8 cellular contexts compared by ENCODE assay signal in the genomic region with DNA sequence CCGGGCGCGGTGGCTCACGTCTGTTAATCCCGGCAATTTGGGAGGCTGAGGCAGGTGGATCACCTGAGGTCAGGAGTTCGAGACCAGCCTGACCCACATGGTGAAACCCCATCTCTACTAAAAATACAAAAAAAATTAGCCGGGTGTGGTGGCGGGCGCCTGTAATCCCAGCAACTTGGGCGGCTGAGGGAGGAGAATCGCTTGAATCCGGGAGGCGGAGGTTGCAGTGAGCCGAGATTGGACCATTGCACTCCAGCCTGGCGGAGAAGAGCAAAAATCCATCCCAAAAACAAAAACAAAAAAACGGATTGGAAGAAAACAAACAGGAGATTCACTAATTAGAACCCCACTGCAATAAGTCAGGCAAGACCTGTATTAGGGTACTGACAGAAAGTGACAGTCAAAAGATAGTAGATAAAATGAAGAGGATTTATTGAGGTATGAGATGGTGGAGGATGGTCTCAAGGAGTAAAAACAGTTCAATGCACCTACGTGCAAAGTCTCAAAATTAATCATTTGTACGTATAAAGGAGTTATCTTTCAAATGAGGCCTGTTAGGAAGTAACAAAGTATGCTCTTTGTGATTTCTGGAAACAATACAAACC. TPM values are rescaled to one million over a fixed set of nuclear protein-coding genes. Genes with fewer than 3 reads are reported as not detected.
DNase-seq lines count a peak whose midpoint lies in the region; ATAC-seq and TF ChIP-seq lines count a peak whose summit lies in the region.
"Not testable (repeated sequence)": the region's sequence is repeated elsewhere in the genome, so short reads cannot be mapped to it uniquely, and the experiment has no call there.

No MANE protein-coding gene starts in this region.

- peak overlapping the region; percentile 90 for H3K27ac ChIP-seq in mammary epithelial cell (ENCODE audit: insufficient read depth, low read depth, low read length)
- H3K27ac ChIP-seq in mesendoderm (ENCODE audit: low read depth, low read length): not testable (repeated sequence)
- H3K27ac ChIP-seq in rectal smooth muscle tissue (ENCODE audit: low read depth, low read length): peak overlapping the region; percentile 82
- peak overlapping the region; percentile 95 for H3K27ac ChIP-seq in upper lobe of right lung

- H3K18ac ChIP-seq in mesendoderm (ENCODE audit: low read length): not testable (repeated sequence)

- intact Hi-C loops in activated CD4-positive, alpha-beta memory T cell treated with anti-CD3 and anti-CD28 coated beads for 36 hours (cut with micrococcal nuclease); mammary epithelial cell (cut with micrococcal nuclease); upper lobe of right lung (cut with DNase I): not testable (repeated sequence)

- not testable (repeated sequence) for H3K9me3 ChIP-seq in mammary epithelial cell (replicated peaks; ENCODE audit: insufficient read depth, low read length); upper lobe of right lung

- in situ Hi-C loops in mammary epithelial cell (cut with MboI; ENCODE audit: low sequenced_read_pairs in 2 of 2): not testable (repeated sequence)

- not testable (repeated sequence) for H3K36me3 ChIP-seq in GM06990 (ENCODE audit: control insufficient read depth, insufficient read depth, low read length); mammary epithelial cell (ENCODE audit: insufficient read depth, low read length); mesendoderm (ENCODE audit: control insufficient read depth, insufficient read depth, low read length); rectal smooth muscle tissue (ENCODE audit: control insufficient read depth, insufficient read depth, low read length)
- peaks cover 38% of the 10 kb centered on the region for H3K36me3 ChIP-seq in upper lobe of right lung

- H2BK5ac ChIP-seq in mesendoderm (ENCODE audit: low read length): not testable (repeated sequence)

- H3K4ac ChIP-seq in mesendoderm (ENCODE audit: low read depth, low read length): not testable (repeated sequence)

- H2BK120ac ChIP-seq in mesendoderm (ENCODE audit: low read depth, low read length): not testable (repeated sequence)

- H4K20me1 ChIP-seq in mammary epithelial cell (ENCODE audit: insufficient read depth, low read length): not testable (repeated sequence)

- peaks cover 27% of the 10 kb centered on the region for H3K36me3 Mint-ChIP-seq in activated CD4-positive, alpha-beta memory T cell treated with anti-CD3 and anti-CD28 coated beads for 36 hours

- not testable (repeated sequence) for TF ChIP-seq POLR2A in NB4 (IDR thresholded peaks at IDR 0.05; ENCODE audit: extremely low read depth, insufficient read length)

- CTCF ChIA-PET in activated CD4-positive, alpha-beta memory T cell treated with anti-CD3 and anti-CD28 coated beads for 36 hours (lab: Charles Lee): interaction anchor here (0.9 kb wide), 1 partner anchor 48 kb away, joined by 5 read pairs; no protein-coding TSS in a partner anchor
- CTCF ChIA-PET in mammary epithelial cell (lab: Charles Lee; ENCODE audit: low non-redundant PET): not testable (repeated sequence)

- 52% methylated on average over 13 of the region's 18 CpGs for WGBS in mammary epithelial cell (ENCODE audit: low coverage, missing lambda C conversion rate)
- no CpG with 5 or more reads among the region's 18 CpGs for WGBS in mesendoderm (ENCODE audit: extremely low coverage, insufficient coverage, low lambda C conversion rate)

- not testable (repeated sequence) for BruUV-seq in mammary epithelial cell (replicated peaks; lab: Mats Ljungman, UMichigan)

- not testable (repeated sequence) for ATAC-seq in upper lobe of right lung

- H3K27me3 ChIP-seq in GM06990 (replicated peaks; ENCODE audit: control insufficient read depth, insufficient read depth, low read length); mammary epithelial cell (ENCODE audit: insufficient read depth, low read length); mesendoderm (ENCODE audit: insufficient read depth, low read length, poor library complexity); rectal smooth muscle tissue (ENCODE audit: control insufficient read depth, insufficient read depth, low read length); upper lobe of right lung: not testable (repeated sequence)

- not testable (repeated sequence) for TF ChIP-seq CTCF in GM06990 (IDR thresholded peaks at IDR 0.05; ENCODE audit: insufficient read depth, low read length, poor library complexity, severe bottlenecking); NB4 (IDR thresholded peaks at IDR 0.05; ENCODE audit: low read depth, low read length); mammary epithelial cell (conservative IDR thresholded peaks at IDR 0.05 in 1 of 2, IDR thresholded peaks at IDR 0.05 in 1 of 2; ENCODE audit: extremely low read depth in 1 of 2, insufficient read depth in 1 of 2, low read depth in 1 of 2, low read length in 2 of 2); foreskin fibroblast (IDR thresholded peaks at IDR 0.05; ENCODE audit: low read depth, low read length); upper lobe of right lung (IDR thresholded peaks at IDR 0.05)

- H3K4me1 ChIP-seq in mammary epithelial cell (ENCODE audit: insufficient read depth, low read length): peaks cover 29% of the 10 kb centered on the region
- not testable (repeated sequence) for H3K4me1 ChIP-seq in mesendoderm (ENCODE audit: control insufficient read depth, low read depth, low read length); rectal smooth muscle tissue (ENCODE audit: control insufficient read depth, insufficient read depth, low read length)
- peaks cover 21% of the 10 kb centered on the region for H3K4me1 ChIP-seq in upper lobe of right lung

- peak overlapping the region; percentile 97 for H3K27ac Mint-ChIP-seq in activated CD4-positive, alpha-beta memory T cell treated with anti-CD3 and anti-CD28 coated beads for 36 hours

- peak overlapping the region; percentile 74 for H3K4me3 ChIP-seq in GM06990 (replicated peaks; ENCODE audit: low read depth, low read length)
- H3K4me3 ChIP-seq in NB4 (ENCODE audit: low read depth, low read length): peak overlapping the region; percentile 97
- peak overlapping the region; percentile 79 to 98 (median 89) for H3K4me3 ChIP-seq in mammary epithelial cell (replicated peaks in 1 of 3; ENCODE audit: insufficient read depth in 1 of 3, low read depth in 2 of 3, low read length in 3 of 3)
- H3K4me3 ChIP-seq in foreskin fibroblast (ENCODE audit: low read depth in 1 of 2, low read length in 2 of 2): peak overlapping the region; percentile 97 to 100
- H3K4me3 ChIP-seq in mesendoderm (ENCODE audit: low read length): peak overlapping the region; percentile 65
- H3K4me3 ChIP-seq in rectal smooth muscle tissue (ENCODE audit: low read length): peak overlapping the region; percentile 93
- peak overlapping the region; percentile 74 for H3K4me3 ChIP-seq in upper lobe of right lung

- not testable (repeated sequence) for H3K9me3 Mint-ChIP-seq in activated CD4-positive, alpha-beta memory T cell treated with anti-CD3 and anti-CD28 coated beads for 36 hours

- POLR2A ChIA-PET in activated CD4-positive, alpha-beta memory T cell treated with anti-CD3 and anti-CD28 coated beads for 36 hours (lab: Charles Lee): interaction anchor here (1.0 kb wide), 1 partner anchor 41 kb away, joined by 3 read pairs; a partner anchor contains a TSS

- H3K4me2 ChIP-seq in mammary epithelial cell (ENCODE audit: insufficient read depth, low read depth, low read length) (peak overlapping the region; percentile 86), mesendoderm (ENCODE audit: low read length) (peak overlapping the region; percentile 85)

- not testable (repeated sequence) for H2AK5ac ChIP-seq in mesendoderm (ENCODE audit: low read length)

- peak overlapping the region; percentile 91 for H3K56ac ChIP-seq in mesendoderm (ENCODE audit: low read length)

- H4K8ac ChIP-seq in mesendoderm (ENCODE audit: low read depth, low read length): not testable (repeated sequence)

- H3K27me3 Mint-ChIP-seq in activated CD4-positive, alpha-beta memory T cell treated with anti-CD3 and anti-CD28 coated beads for 36 hours: not testable (repeated sequence)

- H4K5ac ChIP-seq in mesendoderm (ENCODE audit: low read length): not testable (repeated sequence)

- H3K9ac ChIP-seq in mammary epithelial cell (ENCODE audit: insufficient read depth, low read length): peak overlapping the region; percentile 96
- peak overlapping the region; percentile 89 for H3K9ac ChIP-seq in mesendoderm (ENCODE audit: low read length)
- H3K9ac ChIP-seq in rectal smooth muscle tissue (ENCODE audit: low read length): peak overlapping the region; percentile 89

- H2AFZ ChIP-seq in mammary epithelial cell (ENCODE audit: low read depth, low read length): peak overlapping the region; percentile 98

- H3K79me1 ChIP-seq in mesendoderm (ENCODE audit: low read length): not testable (repeated sequence)

- H3K4me3 Mint-ChIP-seq in activated CD4-positive, alpha-beta memory T cell treated with anti-CD3 and anti-CD28 coated beads for 36 hours: peak overlapping the region; percentile 100

- H3K23ac ChIP-seq in mesendoderm (ENCODE audit: low read length): not testable (repeated sequence)

- dilution Hi-C loops in mammary epithelial cell (cut with HindIII; ENCODE audit: low sequenced_read_pairs): not testable (repeated sequence)

- not testable (repeated sequence) for H2BK15ac ChIP-seq in mesendoderm (replicated peaks; ENCODE audit: low read depth)

- H3K4me1 Mint-ChIP-seq in activated CD4-positive, alpha-beta memory T cell treated with anti-CD3 and anti-CD28 coated beads for 36 hours (ENCODE audit: low read depth): peaks cover 25% of the 10 kb centered on the region

- not testable (repeated sequence) for DNase-seq in GM06990 (ENCODE audit: extremely low read depth, insufficient read length); NB4 (ENCODE audit: low read depth); activated CD4-positive, alpha-beta memory T cell treated with anti-CD3 and anti-CD28 coated beads for 36 hours; mammary epithelial cell; foreskin fibroblast; mesendoderm; upper lobe of right lung

- H3K79me2 ChIP-seq in mammary epithelial cell (ENCODE audit: insufficient read depth, low read length): peaks cover 51% of the 10 kb centered on the region
- H3K79me2 ChIP-seq in mesendoderm (ENCODE audit: control insufficient read depth, insufficient read depth, low read length): not testable (repeated sequence)

RNA-seq across cellular contexts. Expression of a gene that starts 0.9 kb away (rescaled TPM):
- 10 to 100 TPM; 28.0 to 28.5 TPM for total RNA-seq in activated CD4-positive, alpha-beta memory T cell treated with anti-CD3 and anti-CD28 coated beads for 36 hours
- total RNA-seq in mammary epithelial cell: 10 to 100 TPM; 39.1 to 40.5 TPM
- polyA plus RNA-seq in mammary epithelial cell: 39.5 TPM
- polyA minus RNA-seq in mammary epithelial cell: 16.6 TPM
- 29.4 TPM for polyA plus RNA-seq in mesendoderm (2013, experiment 1 of 2)
- polyA plus RNA-seq in mesendoderm (2013, experiment 2 of 2): 33.2 TPM
- total RNA-seq in upper lobe of right lung: 17.9 TPM

RNA-seq across cellular contexts. Expression of a gene that starts 5.0 kb away (rescaled TPM):
- total RNA-seq in activated CD4-positive, alpha-beta memory T cell treated with anti-CD3 and anti-CD28 coated beads for 36 hours: not detected
- not detected for total RNA-seq in mammary epithelial cell
- 0.02 TPM for polyA plus RNA-seq in mammary epithelial cell
- not detected for polyA minus RNA-seq in mammary epithelial cell
- polyA plus RNA-seq in mesendoderm (2013, experiment 1 of 2): 0.18 TPM
- polyA plus RNA-seq in mesendoderm (2013, experiment 2 of 2): 0.11 TPM
- total RNA-seq in upper lobe of right lung: not detected

RNA-seq across cellular contexts. Expression of a gene that starts 41.8 kb away (rescaled TPM):
- total RNA-seq in activated CD4-positive, alpha-beta memory T cell treated with anti-CD3 and anti-CD28 coated beads for 36 hours: 10 to 100 TPM; 33.2 to 34.6 TPM
- total RNA-seq in mammary epithelial cell (10 to 100 TPM; 18.2 to 23.8 TPM), upper lobe of right lung (19.2 TPM)
- 36.0 TPM for polyA plus RNA-seq in mammary epithelial cell
- not detected for polyA minus RNA-seq in mammary epithelial cell
- polyA plus RNA-seq in mesendoderm (2013, experiment 1 of 2): 95.7 TPM
- 92.3 TPM for polyA plus RNA-seq in mesendoderm (2013, experiment 2 of 2)

RNA-seq across cellular contexts. Expression of a gene that starts 49.8 kb away (rescaled TPM):
- 10 to 100 TPM; 79.9 to 85.3 TPM for total RNA-seq in activated CD4-positive, alpha-beta memory T cell treated with anti-CD3 and anti-CD28 coated beads for 36 hours
- 10 to 100 TPM; 52.2 to 77.8 TPM for total RNA-seq in mammary epithelial cell
- 78.6 TPM for polyA plus RNA-seq in mammary epithelial cell
- polyA minus RNA-seq in mammary epithelial cell: 73.9 TPM
- 60.1 TPM for polyA plus RNA-seq in mesendoderm (2013, experiment 1 of 2)
- 62.7 TPM for polyA plus RNA-seq in mesendoderm (2013, experiment 2 of 2)
- total RNA-seq in upper lobe of right lung: 29.9 TPM
